ENCODE assay signal across 1 cellular context in the genomic region with DNA sequence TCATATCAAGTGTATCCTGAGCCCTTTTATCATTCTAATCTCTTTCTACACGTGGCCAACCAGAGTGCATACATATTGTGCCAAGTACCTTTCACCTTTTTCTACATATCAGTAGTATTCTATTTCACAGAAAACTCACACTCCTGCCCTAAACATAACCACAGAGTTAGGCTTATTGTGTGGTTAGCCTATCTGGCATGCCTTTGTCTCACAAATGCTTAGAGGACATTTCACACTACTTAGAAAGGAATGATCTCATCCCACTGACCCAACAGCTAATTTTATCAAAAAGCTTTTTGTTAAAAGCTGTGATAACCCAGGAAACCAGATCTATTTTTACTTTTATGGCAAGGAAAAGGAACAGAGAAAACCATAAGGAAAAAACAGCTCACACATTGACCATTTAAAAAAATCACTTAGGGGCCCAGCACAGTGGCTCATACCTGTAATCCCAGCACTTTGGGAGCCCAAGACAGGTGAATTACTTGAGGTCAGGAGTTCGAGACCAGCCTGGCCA.
TF ChIP-seq lines count a peak whose summit lies in the region.

No MANE protein-coding gene starts in this region.

TF ChIP-seq in GM23338, 12 proteins besides CTCF, POLR2A, EP300 and RAD21 (continued from another document):
- TF ChIP-seq, protein P1, sequence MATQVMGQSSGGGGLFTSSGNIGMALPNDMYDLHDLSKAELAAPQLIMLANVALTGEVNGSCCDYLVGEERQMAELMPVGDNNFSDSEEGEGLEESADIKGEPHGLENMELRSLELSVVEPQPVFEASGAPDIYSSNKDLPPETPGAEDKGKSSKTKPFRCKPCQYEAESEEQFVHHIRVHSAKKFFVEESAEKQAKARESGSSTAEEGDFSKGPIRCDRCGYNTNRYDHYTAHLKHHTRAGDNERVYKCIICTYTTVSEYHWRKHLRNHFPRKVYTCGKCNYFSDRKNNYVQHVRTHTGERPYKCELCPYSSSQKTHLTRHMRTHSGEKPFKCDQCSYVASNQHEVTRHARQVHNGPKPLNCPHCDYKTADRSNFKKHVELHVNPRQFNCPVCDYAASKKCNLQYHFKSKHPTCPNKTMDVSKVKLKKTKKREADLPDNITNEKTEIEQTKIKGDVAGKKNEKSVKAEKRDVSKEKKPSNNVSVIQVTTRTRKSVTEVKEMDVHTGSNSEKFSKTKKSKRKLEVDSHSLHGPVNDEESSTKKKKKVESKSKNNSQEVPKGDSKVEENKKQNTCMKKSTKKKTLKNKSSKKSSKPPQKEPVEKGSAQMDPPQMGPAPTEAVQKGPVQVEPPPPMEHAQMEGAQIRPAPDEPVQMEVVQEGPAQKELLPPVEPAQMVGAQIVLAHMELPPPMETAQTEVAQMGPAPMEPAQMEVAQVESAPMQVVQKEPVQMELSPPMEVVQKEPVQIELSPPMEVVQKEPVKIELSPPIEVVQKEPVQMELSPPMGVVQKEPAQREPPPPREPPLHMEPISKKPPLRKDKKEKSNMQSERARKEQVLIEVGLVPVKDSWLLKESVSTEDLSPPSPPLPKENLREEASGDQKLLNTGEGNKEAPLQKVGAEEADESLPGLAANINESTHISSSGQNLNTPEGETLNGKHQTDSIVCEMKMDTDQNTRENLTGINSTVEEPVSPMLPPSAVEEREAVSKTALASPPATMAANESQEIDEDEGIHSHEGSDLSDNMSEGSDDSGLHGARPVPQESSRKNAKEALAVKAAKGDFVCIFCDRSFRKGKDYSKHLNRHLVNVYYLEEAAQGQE (IDR thresholded peaks at IDR 0.05; ENCODE audit: unreplicated experiment) = no peak
- TF ChIP-seq CREB1 (CRISPR knock-in tag; IDR thresholded peaks at IDR 0.05; ENCODE audit: low read depth) (no peak), EZH2phosphoT487 (IDR thresholded peaks at IDR 0.05; ENCODE audit: unreplicated experiment) (no peak), ZNF114 (CRISPR knock-in tag; IDR thresholded peaks at IDR 0.05) (no peak), ZNF331 (CRISPR knock-in tag; IDR thresholded peaks at IDR 0.05; ENCODE audit: low read depth) (no peak), EZH2 (IDR thresholded peaks at IDR 0.05; ENCODE audit: low read depth, unreplicated experiment) (no peak), STAT1 (IDR thresholded peaks at IDR 0.05; ENCODE audit: unreplicated experiment) (no peak), POLR2AphosphoS5 (IDR thresholded peaks at IDR 0.05; ENCODE audit: low read depth) (no peak)
- TF ChIP-seq, protein P2, sequence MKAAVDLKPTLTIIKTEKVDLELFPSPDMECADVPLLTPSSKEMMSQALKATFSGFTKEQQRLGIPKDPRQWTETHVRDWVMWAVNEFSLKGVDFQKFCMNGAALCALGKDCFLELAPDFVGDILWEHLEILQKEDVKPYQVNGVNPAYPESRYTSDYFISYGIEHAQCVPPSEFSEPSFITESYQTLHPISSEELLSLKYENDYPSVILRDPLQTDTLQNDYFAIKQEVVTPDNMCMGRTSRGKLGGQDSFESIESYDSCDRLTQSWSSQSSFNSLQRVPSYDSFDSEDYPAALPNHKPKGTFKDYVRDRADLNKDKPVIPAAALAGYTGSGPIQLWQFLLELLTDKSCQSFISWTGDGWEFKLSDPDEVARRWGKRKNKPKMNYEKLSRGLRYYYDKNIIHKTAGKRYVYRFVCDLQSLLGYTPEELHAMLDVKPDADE (IDR thresholded peaks at IDR 0.05) = no peak
